In genomic region chr13:27199691-27200090, GRCh38 we compare ENCODE assay signal across 15 cellular contexts. TPM values are rescaled to one million over a fixed set of nuclear protein-coding genes. Genes with fewer than 3 reads are reported as not detected.
DNase-seq lines count a peak whose midpoint lies in the region; TF ChIP-seq lines count a peak whose summit lies in the region.
"Had no signal": no experiment of that assay in that cellular context is flagged by ENCODE, and none has a peak within 500 bp of the region (broad histone marks: within the 10 kb centered on the region; RNA-seq: fewer than 3 reads in every experiment).

No MANE protein-coding gene starts in this region.

- H3K9me3 ChIP-seq in SK-N-MC (ENCODE audit: low read depth, low read length) (no peaks in the 10 kb centered on the region), uterus (no peaks in the 10 kb centered on the region)

- no peak overlapping the region for H3K9ac ChIP-seq in SK-N-MC (ENCODE audit: insufficient read length)

- DNase-seq in NCI-H1417 (lab: John Stamatoyannopoulos, UW), result peak in 2 of 3 experiments; percentile 22 to 76
- no peak for DNase-seq in NCI-H1417 treated with DMSO at 0.1 percent for 48 hours (lab: John Stamatoyannopoulos, UW)
- peak; percentile 86 for DNase-seq in NCI-H82 treated with DMSO at 0.1 percent for 48 hours (lab: John Stamatoyannopoulos, UW; ENCODE audit: unreplicated experiment)
- DNase-seq in SK-N-MC (ENCODE audit: low read depth, low spot score), result peak; percentile 57
- DNase-seq in SHP77 treated with DMSO at 0.1 percent for 48 hours (lab: John Stamatoyannopoulos, UW), result no peak
- no peak for DNase-seq in SIG-M5 (lab: John Stamatoyannopoulos, UW)
- no peak for DNase-seq in uterus
- DNase-seq: AML-193; Caco-2; CD4-positive, alpha-beta T cell; GOT3; H7 had no signal

- no peak for TF ChIP-seq CTCF in uterus (IDR thresholded peaks at IDR 0.05)

- no peak overlapping the region for H3K27ac ChIP-seq in SK-N-MC
- no peak overlapping the region for H3K27ac ChIP-seq in uterus
- H3K27ac ChIP-seq: 22Rv1, A549, C4-2B had no signal

- H3K36me3 ChIP-seq in SK-N-MC (ENCODE audit: insufficient read depth, low read length) (no peaks in the 10 kb centered on the region), uterus (no peaks in the 10 kb centered on the region)

- no peak for TF ChIP-seq POLR2A in uterus (IDR thresholded peaks at IDR 0.05)

- no peaks in the 10 kb centered on the region for H3K27me3 ChIP-seq in uterus

- H3K4me3 ChIP-seq in SK-N-MC, result no peak overlapping the region
- H3K4me3 ChIP-seq in uterus, result no peak overlapping the region
- H3K4me3 ChIP-seq: A549 had no signal

- no peaks in the 10 kb centered on the region for H3K4me1 ChIP-seq in uterus

- intact Hi-C loops in uterus (cut with DNase I; ENCODE audit: low total_unique reads), result no loop called here

RNA-seq across cellular contexts. Expression of gene USP12, which starts 28.1 kb away (rescaled TPM):
- total RNA-seq in uterus, result 10 to 100 TPM; 12.1 to 32.8 (median 20.5) TPM

RNA-seq across cellular contexts. Expression of gene RPL21, which starts 51.7 kb away (rescaled TPM):
- 1,000 to 10,000 TPM in 3 of 4 donors, 100 to 1,000 TPM in 1; 816 to 2,598 (median 1,942) TPM for total RNA-seq in uterus

Comparison
In these comparisons a context has a peak if more than half of its experiments do, and no peak if none do; other contexts are left out.
1. DNase-seq: peak in NCI-H1417 (2 of 3), NCI-H82 treated with DMSO at 0.1 percent for 48 hours (single experiment) and SK-N-MC (single experiment); none in NCI-H1417 treated with DMSO at 0.1 percent for 48 hours (single experiment), SHP77 treated with DMSO at 0.1 percent for 48 hours (single experiment), SIG-M5 (single experiment) and uterus (0 of 2).